In the genomic region with DNA sequence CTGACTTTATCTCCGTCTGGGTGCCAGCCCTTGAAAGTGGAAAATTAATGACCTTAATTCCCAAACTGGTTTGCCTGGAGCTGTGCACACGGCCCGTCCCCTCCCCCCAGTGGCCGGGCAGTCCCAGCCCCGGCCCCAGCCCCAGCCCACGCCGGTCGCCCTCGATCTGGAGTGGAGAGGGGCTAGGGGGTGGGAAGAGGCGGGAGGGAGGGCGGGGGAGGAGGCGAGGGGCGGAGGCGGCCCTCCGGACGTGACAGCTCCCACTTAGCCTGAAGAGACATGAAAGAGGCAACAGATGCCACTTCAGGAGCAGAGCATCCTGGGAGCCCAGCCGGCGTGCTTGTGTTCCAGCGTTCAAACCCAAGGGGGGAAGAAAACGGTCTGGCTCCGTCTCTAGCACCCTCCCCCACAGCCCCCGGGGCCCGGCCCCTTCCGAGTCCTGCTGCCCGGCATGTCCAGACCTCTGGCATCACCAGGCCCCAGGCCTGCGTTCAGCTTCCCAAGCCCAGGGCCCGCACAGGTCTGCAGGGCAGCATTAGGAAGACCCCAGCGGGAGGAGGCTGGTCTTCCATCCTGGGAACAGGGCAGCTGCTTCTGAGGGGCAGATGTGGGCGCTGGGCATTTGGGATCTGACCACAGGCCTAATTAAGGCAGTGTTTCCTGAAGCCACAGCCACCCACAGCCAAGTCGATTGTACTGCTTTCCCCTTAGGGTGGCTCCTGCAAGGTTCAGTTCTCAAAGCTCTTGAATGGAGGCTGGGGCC, we compare ENCODE assay signal across 8 cellular contexts. TPM values are rescaled to one million over a fixed set of nuclear protein-coding genes. Genes with fewer than 3 reads are reported as not detected.
DNase-seq lines count a peak whose midpoint lies in the region; ATAC-seq and TF ChIP-seq lines count a peak whose summit lies in the region.

No MANE protein-coding gene starts in this region.

- ATAC-seq in CD4-positive, alpha-beta T cell (ENCODE audit: poor library complexity): no peak

- peak overlapping the region; percentile 18 for H3K4me3 ChIP-seq in H7 (ENCODE audit: insufficient read depth, low read depth, low read length)
- no peak overlapping the region for H3K4me3 ChIP-seq in cardiac muscle cell

- H3K36me3 Mint-ChIP-seq in progenitor cell of endocrine pancreas (ENCODE audit: insufficient read depth): no peaks in the 10 kb centered on the region
- no peaks in the 10 kb centered on the region for H3K36me3 Mint-ChIP-seq in CD4-positive, alpha-beta T cell (ENCODE audit: low read depth)

- peaks cover 13% of the 10 kb centered on the region for H3K27me3 Mint-ChIP-seq in progenitor cell of endocrine pancreas
- peaks cover 11% of the 10 kb centered on the region for H3K27me3 Mint-ChIP-seq in CD4-positive, alpha-beta T cell

- no peaks in the 10 kb centered on the region for H3K9me3 ChIP-seq in cardiac muscle cell (ENCODE audit: low read depth)
- H3K9me3 ChIP-seq in CD4-positive, alpha-beta T cell (ENCODE audit: control insufficient read depth, low read length): no peaks in the 10 kb centered on the region

- H3K27ac Mint-ChIP-seq in progenitor cell of endocrine pancreas: no peak overlapping the region
- no peak overlapping the region for H3K27ac Mint-ChIP-seq in CD4-positive, alpha-beta T cell

- peaks cover 4% of the 10 kb centered on the region for H3K4me1 Mint-ChIP-seq in progenitor cell of endocrine pancreas (ENCODE audit: low read depth)
- no peaks in the 10 kb centered on the region for H3K4me1 Mint-ChIP-seq in CD4-positive, alpha-beta T cell (ENCODE audit: low read depth)

- no peaks in the 10 kb centered on the region for H3K9me3 Mint-ChIP-seq in progenitor cell of endocrine pancreas (ENCODE audit: low read depth)
- no peaks in the 10 kb centered on the region for H3K9me3 Mint-ChIP-seq in CD4-positive, alpha-beta T cell

- POLR2A ChIA-PET in CD4-positive, alpha-beta T cell (lab: Charles Lee): no interaction called here

- H3K4me3 Mint-ChIP-seq in progenitor cell of endocrine pancreas (ENCODE audit: low read depth): no peak overlapping the region
- H3K4me3 Mint-ChIP-seq in CD4-positive, alpha-beta T cell: no peak overlapping the region

- CTCF ChIA-PET in CD4-positive, alpha-beta T cell (lab: Charles Lee): no interaction called here

- no peak for TF ChIP-seq CTCF in cardiac muscle cell (IDR thresholded peaks at IDR 0.05; ENCODE audit: low read depth, low read length)
- no peak for TF ChIP-seq CTCF in progenitor cell of endocrine pancreas (IDR thresholded peaks at IDR 0.05; ENCODE audit: unreplicated experiment)
- no peak for TF ChIP-seq CTCF in CD4-positive, alpha-beta T cell (IDR thresholded peaks at IDR 0.05)

- peak; percentile 85 for DNase-seq in H7
- DNase-seq in NCI-H524 (lab: John Stamatoyannopoulos, UW): peak; percentile 97 to 98
- DNase-seq in cardiac muscle cell (ENCODE audit: low read depth in 1 of 2, low spot score in 1 of 2): peak; percentile 37 to 91
- peak; percentile 49 for DNase-seq in progenitor cell of endocrine pancreas (ENCODE audit: low spot score, unreplicated experiment)
- DNase-seq in GM03348 (ENCODE audit: low spot score): no peak
- no peak for DNase-seq in CD4-positive, alpha-beta T cell
- no peak for DNase-seq in stimulated activated CD4-positive, alpha-beta T cell treated with anti-CD3 and anti-CD28 coated beads, Interleukin-2, amount 100 ng/mL, for 48 hours
- no peak for DNase-seq in GDM1 (lab: John Stamatoyannopoulos, UW)

- peak overlapping the region; percentile 47 for H3K27ac ChIP-seq in cardiac muscle cell
- H3K27ac ChIP-seq in CD4-positive, alpha-beta T cell (ENCODE audit: low read depth, low read length): no peak overlapping the region

- H3K36me3 ChIP-seq in H7 (replicated peaks; ENCODE audit: control insufficient read depth, insufficient read depth, low read length) (no peaks in the 10 kb centered on the region), cardiac muscle cell (no peaks in the 10 kb centered on the region)

- H3K27me3 ChIP-seq in H7 (ENCODE audit: control insufficient read depth, insufficient read depth, low read length): peaks cover 5% of the 10 kb centered on the region
- H3K27me3 ChIP-seq in cardiac muscle cell: no peaks in the 10 kb centered on the region
- H3K27me3 ChIP-seq in CD4-positive, alpha-beta T cell (ENCODE audit: control insufficient read depth, insufficient read depth, low read length): peaks cover 6% of the 10 kb centered on the region

- intact Hi-C loops in CD4-positive, alpha-beta T cell (cut with DNase I, micrococcal nuclease): no loop called here

- H3K4me1 ChIP-seq in cardiac muscle cell (ENCODE audit: low read depth): peaks cover 10% of the 10 kb centered on the region

RNA-seq across cellular contexts. Expression of a gene that starts 20.0 kb away (rescaled TPM):
- 0.22 and 0.94 TPM in 2 replicates for total RNA-seq in H7 (2014; rRNA removed; shearing (Covaris generic))
- total RNA-seq in cardiac muscle cell (0.45 and 1.4 TPM in 2 replicates), progenitor cell of endocrine pancreas (0.43 and 0.84 TPM in 2 replicates)
- polyA plus RNA-seq in cardiac muscle cell: 2.4 and 3.6 TPM in 2 replicates
- total RNA-seq in CD4-positive, alpha-beta T cell: not detected

Comparison
In these comparisons a context has a peak if more than half of its experiments do, and no peak if none do; other contexts are left out.
1. DNase-seq: peak in H7 (single experiment), NCI-H524 (2 of 2), cardiac muscle cell (2 of 2) and progenitor cell of endocrine pancreas (single experiment); none in GM03348 (single experiment), CD4-positive, alpha-beta T cell (0 of 10), stimulated activated CD4-positive, alpha-beta T cell treated with anti-CD3 and anti-CD28 coated beads, Interleukin-2, amount 100 ng/mL, for 48 hours (0 of 2) and GDM1 (single experiment).